Comparison of ENCODE assay signal across 1 cellular context in genomic region chr19:41882568-41883462, GRCh38.
A peak's percentile ranks its signal among the peaks of the same experiment; 100 is the strongest.
TF ChIP-seq lines count a peak whose summit lies in the region.

TSS of gene ARHGEF1 (plus strand) at chr19:41883184. CDS start at chr19:41888083, 4,899 bp downstream.

TF ChIP-seq in K562, 482 proteins besides CTCF, POLR2A, EP300 and RAD21 (continued from another document and continues in another):
- TF ChIP-seq PRDM10 (IDR thresholded peaks at IDR 0.05; ENCODE audit: partially characterized antibody) (no peak), CBFB (CRISPR knock-in tag; IDR thresholded peaks at IDR 0.05) (no peak), MCM3 (IDR thresholded peaks at IDR 0.05) (no peak), GATAD2B (IDR thresholded peaks at IDR 0.05; ENCODE audit: borderline replicate concordance) (peak; percentile 66; the same call in 1 of the 2 replicates), ZNF668 (CRISPR knock-in tag; IDR thresholded peaks at IDR 0.05) (no peak), RFX5 (IDR thresholded peaks at IDR 0.05; ENCODE audit: low read depth, low read length) (no peak), MAFG (tag; conservative IDR thresholded peaks at IDR 0.05) (no peak), ZNF384 (IDR thresholded peaks at IDR 0.05; ENCODE audit: low read depth, low read length) (no peak), POLR2B (IDR thresholded peaks at IDR 0.05; ENCODE audit: low read depth, partially characterized antibody) (no peak), DACH1 (IDR thresholded peaks at IDR 0.05; ENCODE audit: partially characterized antibody) (no peak), ZNF124 (CRISPR knock-in tag; IDR thresholded peaks at IDR 0.05) (no peak), PCBP2 (IDR thresholded peaks at IDR 0.05; ENCODE audit: low read depth, low read length, poor library complexity, severe bottlenecking) (no peak), FOXO4 (CRISPR knock-in tag; IDR thresholded peaks at IDR 0.05) (no peak), RBM34 (IDR thresholded peaks at IDR 0.05; ENCODE audit: borderline replicate concordance, insufficient read depth, low read length) (no peak), ZNF785 (CRISPR knock-in tag; IDR thresholded peaks at IDR 0.05) (no peak), JUND (IDR thresholded peaks at IDR 0.05; ENCODE audit: borderline replicate concordance, low read depth, low read length) (no peak), JUND (tag; IDR thresholded peaks at IDR 0.05; ENCODE audit: borderline replicate concordance, low read depth, low read length) (no peak), EWSR1 (IDR thresholded peaks at IDR 0.05; ENCODE audit: borderline replicate concordance, low read depth, partially characterized antibody) (no peak), MXD1 (CRISPR knock-in tag; IDR thresholded peaks at IDR 0.05; ENCODE audit: borderline replicate concordance, poor library complexity, severe bottlenecking) (no peak), SUPT5H (IDR thresholded peaks at IDR 0.05) (no peak), TEAD2 (tag; IDR thresholded peaks at IDR 0.05) (no peak), ZNF175 (CRISPR knock-in tag; IDR thresholded peaks at IDR 0.05; ENCODE audit: low read depth) (no peak), ZBTB7A (IDR thresholded peaks at IDR 0.05; ENCODE audit: borderline replicate concordance, control insufficient read depth, low read depth, low read length) (peak; percentile 68; the same call in 1 of the 2 replicates), NRF1 (conservative IDR thresholded peaks at IDR 0.05 in 1 of 2, IDR thresholded peaks at IDR 0.05 in 1 of 2) (no peak), POLR3G (IDR thresholded peaks at IDR 0.05; ENCODE audit: extremely low read depth, insufficient read length, insufficient replicate concordance) (no peak), ZNF431 (CRISPR knock-in tag; IDR thresholded peaks at IDR 0.05) (no peak), IRF2 (CRISPR knock-in tag; IDR thresholded peaks at IDR 0.05) (no peak), ZNF780A (CRISPR knock-in tag; IDR thresholded peaks at IDR 0.05) (no peak), ELF2 (CRISPR knock-in tag; IDR thresholded peaks at IDR 0.05) (peak; percentile 50; the same call in 1 of the 2 replicates), ZBTB1 (CRISPR knock-in tag; IDR thresholded peaks at IDR 0.05; ENCODE audit: borderline replicate concordance, low read depth) (no peak), RHOXF2B (CRISPR knock-in tag; conservative IDR thresholded peaks at IDR 0.05) (no peak), FOXK2 (conservative IDR thresholded peaks at IDR 0.05 in 1 of 2, IDR thresholded peaks at IDR 0.05 in 1 of 2; ENCODE audit: low read depth in 2 of 2) (no peak), ARID1B (IDR thresholded peaks at IDR 0.05) (peak; percentile 9; the same call in 1 of the 2 replicates), RBBP5 (IDR thresholded peaks at IDR 0.05; ENCODE audit: borderline replicate concordance, insufficient read depth, low read length, poor library complexity, severe bottlenecking) (no peak), MYNN (IDR thresholded peaks at IDR 0.05) (no peak), MYNN (CRISPR knock-in tag; IDR thresholded peaks at IDR 0.05) (no peak), HIVEP1 (CRISPR knock-in tag; IDR thresholded peaks at IDR 0.05) (no peak), BMI1 (IDR thresholded peaks at IDR 0.05; ENCODE audit: low read length) (no peak), ZNF311 (CRISPR knock-in tag; IDR thresholded peaks at IDR 0.05) (no peak)
- TF ChIP-seq, protein P1, sequence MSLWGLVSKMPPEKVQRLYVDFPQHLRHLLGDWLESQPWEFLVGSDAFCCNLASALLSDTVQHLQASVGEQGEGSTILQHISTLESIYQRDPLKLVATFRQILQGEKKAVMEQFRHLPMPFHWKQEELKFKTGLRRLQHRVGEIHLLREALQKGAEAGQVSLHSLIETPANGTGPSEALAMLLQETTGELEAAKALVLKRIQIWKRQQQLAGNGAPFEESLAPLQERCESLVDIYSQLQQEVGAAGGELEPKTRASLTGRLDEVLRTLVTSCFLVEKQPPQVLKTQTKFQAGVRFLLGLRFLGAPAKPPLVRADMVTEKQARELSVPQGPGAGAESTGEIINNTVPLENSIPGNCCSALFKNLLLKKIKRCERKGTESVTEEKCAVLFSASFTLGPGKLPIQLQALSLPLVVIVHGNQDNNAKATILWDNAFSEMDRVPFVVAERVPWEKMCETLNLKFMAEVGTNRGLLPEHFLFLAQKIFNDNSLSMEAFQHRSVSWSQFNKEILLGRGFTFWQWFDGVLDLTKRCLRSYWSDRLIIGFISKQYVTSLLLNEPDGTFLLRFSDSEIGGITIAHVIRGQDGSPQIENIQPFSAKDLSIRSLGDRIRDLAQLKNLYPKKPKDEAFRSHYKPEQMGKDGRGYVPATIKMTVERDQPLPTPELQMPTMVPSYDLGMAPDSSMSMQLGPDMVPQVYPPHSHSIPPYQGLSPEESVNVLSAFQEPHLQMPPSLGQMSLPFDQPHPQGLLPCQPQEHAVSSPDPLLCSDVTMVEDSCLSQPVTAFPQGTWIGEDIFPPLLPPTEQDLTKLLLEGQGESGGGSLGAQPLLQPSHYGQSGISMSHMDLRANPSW (CRISPR knock-in tag; IDR thresholded peaks at IDR 0.05), result no peak
- TF ChIP-seq, protein P2, sequence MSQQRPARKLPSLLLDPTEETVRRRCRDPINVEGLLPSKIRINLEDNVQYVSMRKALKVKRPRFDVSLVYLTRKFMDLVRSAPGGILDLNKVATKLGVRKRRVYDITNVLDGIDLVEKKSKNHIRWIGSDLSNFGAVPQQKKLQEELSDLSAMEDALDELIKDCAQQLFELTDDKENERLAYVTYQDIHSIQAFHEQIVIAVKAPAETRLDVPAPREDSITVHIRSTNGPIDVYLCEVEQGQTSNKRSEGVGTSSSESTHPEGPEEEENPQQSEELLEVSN (IDR thresholded peaks at IDR 0.05; ENCODE audit: borderline replicate concordance in 1 of 2, extremely low read depth in 1 of 2, insufficient read depth in 1 of 2, insufficient read length in 1 of 2, low read depth in 1 of 2, low read length in 1 of 2, poor library complexity in 1 of 2, severe bottlenecking in 1 of 2), result no peak
- TF ChIP-seq, protein P3, sequence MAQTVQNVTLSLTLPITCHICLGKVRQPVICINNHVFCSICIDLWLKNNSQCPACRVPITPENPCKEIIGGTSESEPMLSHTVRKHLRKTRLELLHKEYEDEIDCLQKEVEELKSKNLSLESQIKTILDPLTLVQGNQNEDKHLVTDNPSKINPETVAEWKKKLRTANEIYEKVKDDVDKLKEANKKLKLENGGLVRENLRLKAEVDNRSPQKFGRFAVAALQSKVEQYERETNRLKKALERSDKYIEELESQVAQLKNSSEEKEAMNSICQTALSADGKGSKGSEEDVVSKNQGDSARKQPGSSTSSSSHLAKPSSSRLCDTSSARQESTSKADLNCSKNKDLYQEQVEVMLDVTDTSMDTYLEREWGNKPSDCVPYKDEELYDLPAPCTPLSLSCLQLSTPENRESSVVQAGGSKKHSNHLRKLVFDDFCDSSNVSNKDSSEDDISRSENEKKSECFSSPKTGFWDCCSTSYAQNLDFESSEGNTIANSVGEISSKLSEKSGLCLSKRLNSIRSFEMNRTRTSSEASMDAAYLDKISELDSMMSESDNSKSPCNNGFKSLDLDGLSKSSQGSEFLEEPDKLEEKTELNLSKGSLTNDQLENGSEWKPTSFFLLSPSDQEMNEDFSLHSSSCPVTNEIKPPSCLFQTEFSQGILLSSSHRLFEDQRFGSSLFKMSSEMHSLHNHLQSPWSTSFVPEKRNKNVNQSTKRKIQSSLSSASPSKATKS (CRISPR knock-in tag; IDR thresholded peaks at IDR 0.05), result no peak
- TF ChIP-seq, protein P4, sequence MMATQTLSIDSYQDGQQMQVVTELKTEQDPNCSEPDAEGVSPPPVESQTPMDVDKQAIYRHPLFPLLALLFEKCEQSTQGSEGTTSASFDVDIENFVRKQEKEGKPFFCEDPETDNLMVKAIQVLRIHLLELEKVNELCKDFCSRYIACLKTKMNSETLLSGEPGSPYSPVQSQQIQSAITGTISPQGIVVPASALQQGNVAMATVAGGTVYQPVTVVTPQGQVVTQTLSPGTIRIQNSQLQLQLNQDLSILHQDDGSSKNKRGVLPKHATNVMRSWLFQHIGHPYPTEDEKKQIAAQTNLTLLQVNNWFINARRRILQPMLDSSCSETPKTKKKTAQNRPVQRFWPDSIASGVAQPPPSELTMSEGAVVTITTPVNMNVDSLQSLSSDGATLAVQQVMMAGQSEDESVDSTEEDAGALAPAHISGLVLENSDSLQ (IDR thresholded peaks at IDR 0.05), result no peak
- TF ChIP-seq, protein P5, sequence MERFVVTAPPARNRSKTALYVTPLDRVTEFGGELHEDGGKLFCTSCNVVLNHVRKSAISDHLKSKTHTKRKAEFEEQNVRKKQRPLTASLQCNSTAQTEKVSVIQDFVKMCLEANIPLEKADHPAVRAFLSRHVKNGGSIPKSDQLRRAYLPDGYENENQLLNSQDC (CRISPR knock-in tag; IDR thresholded peaks at IDR 0.05), result no peak
- TF ChIP-seq, protein P6, sequence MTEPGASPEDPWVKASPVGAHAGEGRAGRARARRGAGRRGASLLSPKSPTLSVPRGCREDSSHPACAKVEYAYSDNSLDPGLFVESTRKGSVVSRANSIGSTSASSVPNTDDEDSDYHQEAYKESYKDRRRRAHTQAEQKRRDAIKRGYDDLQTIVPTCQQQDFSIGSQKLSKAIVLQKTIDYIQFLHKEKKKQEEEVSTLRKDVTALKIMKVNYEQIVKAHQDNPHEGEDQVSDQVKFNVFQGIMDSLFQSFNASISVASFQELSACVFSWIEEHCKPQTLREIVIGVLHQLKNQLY (CRISPR knock-in tag; conservative IDR thresholded peaks at IDR 0.05), result no peak
- TF ChIP-seq, protein P7, sequence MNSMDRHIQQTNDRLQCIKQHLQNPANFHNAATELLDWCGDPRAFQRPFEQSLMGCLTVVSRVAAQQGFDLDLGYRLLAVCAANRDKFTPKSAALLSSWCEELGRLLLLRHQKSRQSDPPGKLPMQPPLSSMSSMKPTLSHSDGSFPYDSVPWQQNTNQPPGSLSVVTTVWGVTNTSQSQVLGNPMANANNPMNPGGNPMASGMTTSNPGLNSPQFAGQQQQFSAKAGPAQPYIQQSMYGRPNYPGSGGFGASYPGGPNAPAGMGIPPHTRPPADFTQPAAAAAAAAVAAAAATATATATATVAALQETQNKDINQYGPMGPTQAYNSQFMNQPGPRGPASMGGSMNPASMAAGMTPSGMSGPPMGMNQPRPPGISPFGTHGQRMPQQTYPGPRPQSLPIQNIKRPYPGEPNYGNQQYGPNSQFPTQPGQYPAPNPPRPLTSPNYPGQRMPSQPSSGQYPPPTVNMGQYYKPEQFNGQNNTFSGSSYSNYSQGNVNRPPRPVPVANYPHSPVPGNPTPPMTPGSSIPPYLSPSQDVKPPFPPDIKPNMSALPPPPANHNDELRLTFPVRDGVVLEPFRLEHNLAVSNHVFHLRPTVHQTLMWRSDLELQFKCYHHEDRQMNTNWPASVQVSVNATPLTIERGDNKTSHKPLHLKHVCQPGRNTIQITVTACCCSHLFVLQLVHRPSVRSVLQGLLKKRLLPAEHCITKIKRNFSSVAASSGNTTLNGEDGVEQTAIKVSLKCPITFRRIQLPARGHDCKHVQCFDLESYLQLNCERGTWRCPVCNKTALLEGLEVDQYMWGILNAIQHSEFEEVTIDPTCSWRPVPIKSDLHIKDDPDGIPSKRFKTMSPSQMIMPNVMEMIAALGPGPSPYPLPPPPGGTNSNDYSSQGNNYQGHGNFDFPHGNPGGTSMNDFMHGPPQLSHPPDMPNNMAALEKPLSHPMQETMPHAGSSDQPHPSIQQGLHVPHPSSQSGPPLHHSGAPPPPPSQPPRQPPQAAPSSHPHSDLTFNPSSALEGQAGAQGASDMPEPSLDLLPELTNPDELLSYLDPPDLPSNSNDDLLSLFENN (IDR thresholded peaks at IDR 0.05; ENCODE audit: low read depth in 2 of 2, low read length in 2 of 2), result no peak
